12 cellular contexts compared by ENCODE assay signal in genomic region chr17:29560306-29560705, GRCh38.
DNase-seq lines count a peak whose midpoint lies in the region; ATAC-seq lines count a peak whose summit lies in the region.
"Had no signal": no experiment of that assay in that cellular context is flagged by ENCODE, and none has a peak within 500 bp of the region (broad histone marks: within the 10 kb centered on the region; RNA-seq: fewer than 3 reads in every experiment).

No MANE protein-coding gene starts in this region.

- peaks cover 57% of the 10 kb centered on the region for H3K4me1 Mint-ChIP-seq in dendritic cell treated with granulocyte-macrophage colony-stimulating factor and Interleukin-4, amounts not matched to agents 40 ng/mL and 50 ng/mL, for 4 days (ENCODE audit: low read depth)
- H3K4me1 Mint-ChIP-seq in stimulated activated effector memory CD8-positive, alpha-beta T cell treated with anti-CD3 and anti-CD28 coated beads, Interleukin-12 subunit alpha, Interleukin-12 subunit beta, amount 100 ng/mL, for 72 hours: peaks cover 53% of the 10 kb centered on the region

- ATAC-seq in GM21723 (IDR thresholded peaks at IDR 0.05; ENCODE audit: unreplicated experiment) (peak; percentile 46), HG03135 (IDR thresholded peaks at IDR 0.05; ENCODE audit: unreplicated experiment) (no peak)
- ATAC-seq in stimulated activated effector memory CD8-positive, alpha-beta T cell treated with anti-CD3 and anti-CD28 coated beads, Interleukin-12 subunit alpha, Interleukin-12 subunit beta, amount 100 ng/mL, for 72 hours: no peak
- ATAC-seq: activated T-cell treated with anti-CD3 and anti-CD28 coated beads, Interleukin-2, amount 50 U/mL, for 72 hours had no signal

- peak overlapping the region; percentile 56 for H3K4me3 Mint-ChIP-seq in dendritic cell treated with granulocyte-macrophage colony-stimulating factor and Interleukin-4, amounts not matched to agents 40 ng/mL and 50 ng/mL, for 4 days
- H3K4me3 Mint-ChIP-seq in stimulated activated effector memory CD8-positive, alpha-beta T cell treated with anti-CD3 and anti-CD28 coated beads, Interleukin-12 subunit alpha, Interleukin-12 subunit beta, amount 100 ng/mL, for 72 hours: no peak overlapping the region
- H3K4me3 Mint-ChIP-seq: activated T-cell treated with anti-CD3 and anti-CD28 coated beads, Interleukin-2, amount 50 U/mL, for 72 hours had no signal

- H3K27ac Mint-ChIP-seq in dendritic cell treated with granulocyte-macrophage colony-stimulating factor and Interleukin-4, amounts not matched to agents 40 ng/mL and 50 ng/mL, for 4 days: peak overlapping the region; percentile 88
- peak overlapping the region; percentile 90 for H3K27ac Mint-ChIP-seq in stimulated activated effector memory CD8-positive, alpha-beta T cell treated with anti-CD3 and anti-CD28 coated beads, Interleukin-12 subunit alpha, Interleukin-12 subunit beta, amount 100 ng/mL, for 72 hours
- H3K27ac Mint-ChIP-seq: activated T-cell treated with anti-CD3 and anti-CD28 coated beads, Interleukin-2, amount 50 U/mL, for 72 hours had no signal

- H3K36me3 Mint-ChIP-seq in dendritic cell treated with granulocyte-macrophage colony-stimulating factor and Interleukin-4, amounts not matched to agents 40 ng/mL and 50 ng/mL, for 4 days (ENCODE audit: low read depth): peaks cover 24% of the 10 kb centered on the region
- H3K36me3 Mint-ChIP-seq in stimulated activated effector memory CD8-positive, alpha-beta T cell treated with anti-CD3 and anti-CD28 coated beads, Interleukin-12 subunit alpha, Interleukin-12 subunit beta, amount 100 ng/mL, for 72 hours: peaks cover 42% of the 10 kb centered on the region

- no peaks in the 10 kb centered on the region for H3K27me3 Mint-ChIP-seq in dendritic cell treated with granulocyte-macrophage colony-stimulating factor and Interleukin-4, amounts not matched to agents 40 ng/mL and 50 ng/mL, for 4 days

- DNase-seq in NCI-H82 treated with DMSO at 0.1 percent for 48 hours (lab: John Stamatoyannopoulos, UW; ENCODE audit: unreplicated experiment) (peak; percentile 99), NCI-H128 (lab: John Stamatoyannopoulos, UW; ENCODE audit: unreplicated experiment) (no peak)
- DNase-seq in stimulated activated effector memory CD8-positive, alpha-beta T cell treated with anti-CD3 and anti-CD28 coated beads, Interleukin-12 subunit alpha, Interleukin-12 subunit beta, amount 100 ng/mL, for 72 hours (ENCODE audit: low spot score in 2 of 2): no peak
- no peak for DNase-seq in activated naive CD4-positive, alpha-beta T cell (lab: John Stamatoyannopoulos, UW)
- DNase-seq: activated CD4-positive, alpha-beta T cell treated with anti-CD3 and anti-CD28 coated beads for 1 hour; activated T-cell treated with anti-CD3 and anti-CD28 coated beads, Interleukin-2, amount 50 U/mL, for 72 hours; effector memory CD4-positive, alpha-beta T cell; left colon; NCI-H526 had no signal

- intact Hi-C loops in dendritic cell treated with granulocyte-macrophage colony-stimulating factor and Interleukin-4, amounts not matched to agents 40 ng/mL and 50 ng/mL, for 4 days (cut with micrococcal nuclease): loop anchor here (10.0 kb wide), 2 partner anchors 54 to 166 kb away; partner anchors contain the start of gene TAOK1

- H3K9me3 Mint-ChIP-seq in dendritic cell treated with granulocyte-macrophage colony-stimulating factor and Interleukin-4, amounts not matched to agents 40 ng/mL and 50 ng/mL, for 4 days: no peaks in the 10 kb centered on the region
- H3K9me3 Mint-ChIP-seq in stimulated activated effector memory CD8-positive, alpha-beta T cell treated with anti-CD3 and anti-CD28 coated beads, Interleukin-12 subunit alpha, Interleukin-12 subunit beta, amount 100 ng/mL, for 72 hours: no peaks in the 10 kb centered on the region
- H3K9me3 Mint-ChIP-seq: activated T-cell treated with anti-CD3 and anti-CD28 coated beads, Interleukin-2, amount 50 U/mL, for 72 hours had no signal
